1 cellular context compared by ENCODE assay signal in the genomic region with DNA sequence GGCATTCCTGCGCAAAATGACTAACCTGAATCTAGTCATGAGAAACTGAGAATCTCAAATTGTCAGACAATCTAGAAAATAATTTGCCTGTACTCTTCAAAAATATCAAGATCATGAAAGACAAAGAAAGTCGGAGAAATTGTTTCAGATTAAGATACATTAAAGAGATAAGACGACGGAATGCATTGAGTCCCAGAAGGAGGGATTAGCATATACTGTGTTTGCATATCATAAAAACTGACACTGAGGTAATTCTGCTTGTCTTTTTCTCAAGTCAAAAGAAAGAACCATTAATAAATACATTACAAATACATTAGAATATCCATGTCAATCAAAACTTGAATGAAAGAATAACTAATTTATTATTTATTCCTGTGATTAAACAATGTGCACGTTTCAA.
TF ChIP-seq lines count a peak whose summit lies in the region.

No MANE protein-coding gene starts in this region.

TF ChIP-seq in GM12878, 131 proteins besides CTCF, POLR2A, EP300 and RAD21 (continued from another document):
- TF ChIP-seq IRF5 (IDR thresholded peaks at IDR 0.05; ENCODE audit: borderline replicate concordance): no peak
- TF ChIP-seq TARDBP (IDR thresholded peaks at IDR 0.05; ENCODE audit: borderline replicate concordance): no peak
- TF ChIP-seq, protein P1, sequence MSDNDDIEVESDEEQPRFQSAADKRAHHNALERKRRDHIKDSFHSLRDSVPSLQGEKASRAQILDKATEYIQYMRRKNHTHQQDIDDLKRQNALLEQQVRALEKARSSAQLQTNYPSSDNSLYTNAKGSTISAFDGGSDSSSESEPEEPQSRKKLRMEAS (IDR thresholded peaks at IDR 0.05; ENCODE audit: low read depth, low read length): no peak
- no peak for TF ChIP-seq SREBF2 (IDR thresholded peaks at IDR 0.05; ENCODE audit: low read length)
- TF ChIP-seq KAT2A (conservative IDR thresholded peaks at IDR 0.05; ENCODE audit: control insufficient read depth, low read depth, low read length): no peak
- TF ChIP-seq RFX5 (IDR thresholded peaks at IDR 0.05; ENCODE audit: low read depth, low read length): no peak
- TF ChIP-seq ZNF207 (IDR thresholded peaks at IDR 0.05; ENCODE audit: borderline replicate concordance): no peak
